13 cellular contexts compared by ENCODE assay signal in the genomic region with DNA sequence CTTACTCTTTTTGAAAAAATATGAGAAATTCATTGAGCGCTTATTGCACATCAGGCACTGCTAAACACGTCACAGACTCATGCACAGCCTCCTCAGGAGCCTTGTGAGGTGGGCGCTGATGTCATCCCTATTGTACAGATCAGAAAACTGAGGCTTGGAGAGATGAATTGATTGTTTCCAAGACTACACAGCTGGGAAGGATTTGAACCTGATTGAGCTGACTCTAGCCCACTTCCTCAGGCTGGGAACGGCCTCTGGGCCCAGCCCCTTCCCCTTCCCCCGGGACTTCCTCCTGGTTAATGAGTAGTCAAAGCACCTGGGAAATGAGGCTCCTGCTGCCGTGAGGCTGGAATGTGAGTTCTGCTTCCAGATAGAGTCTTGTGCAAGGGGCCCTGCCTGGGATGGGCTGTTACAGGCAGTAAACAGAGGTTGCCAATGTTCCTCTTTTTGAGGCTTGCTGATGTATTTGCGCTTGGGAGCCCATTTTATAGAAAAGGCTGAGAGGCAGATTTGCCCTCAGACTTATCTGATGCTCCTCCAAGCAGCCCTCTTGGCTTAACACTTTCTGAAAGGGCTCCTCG. TPM values are rescaled to one million over a fixed set of nuclear protein-coding genes. Genes with fewer than 3 reads are reported as not detected.
DNase-seq lines count a peak whose midpoint lies in the region; ATAC-seq and TF ChIP-seq lines count a peak whose summit lies in the region.
"Had no signal": no experiment of that assay in that cellular context is flagged by ENCODE, and none has a peak within 500 bp of the region (broad histone marks: within the 10 kb centered on the region; RNA-seq: fewer than 3 reads in every experiment).

No MANE protein-coding gene starts in this region.

- H3K9me3 Mint-ChIP-seq in T-cell: no peaks in the 10 kb centered on the region
- H3K9me3 Mint-ChIP-seq: activated T-helper 1 cell treated with anti-CD3 and anti-CD28 coated beads, Interleukin-12 subunit alpha, Interleukin-12 subunit beta, Interleukin-2, Interleukin-4 antibody, amounts not matched to agents 30 ng/mL and 10 ng/mL and 1 ng/mL, durations not matched to agents 14 hours and 24 hours and 36 hours; CD8-positive, alpha-beta T cell had no signal

- H3K36me3 Mint-ChIP-seq in T-cell: peaks cover 23% of the 10 kb centered on the region

- TF ChIP-seq CTCF in gastroesophageal sphincter (IDR thresholded peaks at IDR 0.05) (no peak), osteoblast (IDR thresholded peaks at IDR 0.05; ENCODE audit: extremely low read depth, low read depth, low read length) (no peak)

- no peak overlapping the region for H3K27ac Mint-ChIP-seq in T-cell
- H3K27ac Mint-ChIP-seq: activated T-helper 1 cell treated with anti-CD3 and anti-CD28 coated beads, Interleukin-12 subunit alpha, Interleukin-12 subunit beta, Interleukin-2, Interleukin-4 antibody, amounts not matched to agents 30 ng/mL and 10 ng/mL and 1 ng/mL, durations not matched to agents 14 hours and 24 hours and 36 hours; CD8-positive, alpha-beta T cell had no signal

- H3K27me3 Mint-ChIP-seq in T-cell: no peaks in the 10 kb centered on the region

- H3K4me3 Mint-ChIP-seq in T-cell: no peak overlapping the region
- H3K4me3 Mint-ChIP-seq: activated T-helper 1 cell treated with anti-CD3 and anti-CD28 coated beads, Interleukin-12 subunit alpha, Interleukin-12 subunit beta, Interleukin-2, Interleukin-4 antibody, amounts not matched to agents 30 ng/mL and 10 ng/mL and 1 ng/mL, durations not matched to agents 14 hours and 24 hours and 36 hours; CD8-positive, alpha-beta T cell had no signal

- H3K27ac ChIP-seq in gastroesophageal sphincter: peak overlapping the region in 1 of 4 donors; percentile 24
- H3K27ac ChIP-seq in osteoblast (ENCODE audit: low read depth, low read length): no peak overlapping the region
- H3K27ac ChIP-seq: parathyroid adenoma, suprapubic skin had no signal

- H3K4me1 ChIP-seq in gastroesophageal sphincter: peaks cover 0 to 52% (median 0%) of the 10 kb centered on the region in 3 donors
- peaks cover 27% of the 10 kb centered on the region for H3K4me1 ChIP-seq in osteoblast (ENCODE audit: insufficient read depth, low read length)
- H3K4me1 ChIP-seq: parathyroid adenoma had no signal

- H3K9me3 ChIP-seq in gastroesophageal sphincter: no peaks in the 10 kb centered on the region
- no peaks in the 10 kb centered on the region for H3K9me3 ChIP-seq in osteoblast (ENCODE audit: low read depth, low read length)
- H3K9me3 ChIP-seq: suprapubic skin had no signal

- H3K36me3 ChIP-seq in gastroesophageal sphincter (peaks cover 0 to 23% of the 10 kb centered on the region in 2 donors), osteoblast (ENCODE audit: insufficient read depth, low read length) (peaks cover 49% of the 10 kb centered on the region)

- H3K79me2 ChIP-seq in osteoblast (ENCODE audit: insufficient read depth, low read length): peaks cover 61% of the 10 kb centered on the region
- H3K79me2 ChIP-seq: parathyroid adenoma had no signal

- TF ChIP-seq POLR2A in gastroesophageal sphincter (IDR thresholded peaks at IDR 0.05): no peak

- H2AFZ ChIP-seq in osteoblast (ENCODE audit: low read length): no peak overlapping the region
- H2AFZ ChIP-seq: parathyroid adenoma had no signal

- 54 to 100% methylated on average over 1 to 4 of the region's 8 CpGs for WGBS in gastroesophageal sphincter (ENCODE audit: low coverage in 1 of 2), 2 donors

- POLR2A ChIA-PET in T-cell (lab: Charles Lee): no interaction called here

- H3K4me2 ChIP-seq in osteoblast (ENCODE audit: insufficient read depth, low read length): no peak overlapping the region

- no peaks in the 10 kb centered on the region for H3K27me3 ChIP-seq in gastroesophageal sphincter
- no peaks in the 10 kb centered on the region for H3K27me3 ChIP-seq in osteoblast (ENCODE audit: insufficient read depth, low read length)
- H3K27me3 ChIP-seq: suprapubic skin had no signal

- peak; percentile 40 for DNase-seq in GF-D8 (lab: John Stamatoyannopoulos, UW)
- DNase-seq in NCI-H69 (lab: John Stamatoyannopoulos, UW): peak; percentile 42
- DNase-seq in osteoblast (ENCODE audit: insufficient read length, low spot score, missing footprints): peak; percentile 30
- no peak for DNase-seq in T-cell
- DNase-seq in activated T-cell treated with anti-CD3 and anti-CD28 coated beads, Interleukin-2, amount 50 U/mL, for 1 hour: no peak
- no peak for DNase-seq in inferior parietal cortex (ENCODE audit: extremely low spot score)
- DNase-seq in DMS153 (lab: John Stamatoyannopoulos, UW): no peak
- DNase-seq: CD8-positive, alpha-beta T cell; NCI-H1436 had no signal

- H4K20me1 ChIP-seq in osteoblast (ENCODE audit: insufficient read depth, low read length): peaks cover 35% of the 10 kb centered on the region

- TF ChIP-seq EP300 in gastroesophageal sphincter (IDR thresholded peaks at IDR 0.05): no peak

- H3K4me1 Mint-ChIP-seq in T-cell: peaks cover 20 to 36% (median 33%) of the 10 kb centered on the region in 3 donors

- CTCF ChIA-PET in T-cell (lab: Charles Lee): no interaction called here

- H3K4me3 ChIP-seq in gastroesophageal sphincter (no peak overlapping the region), osteoblast (ENCODE audit: insufficient read depth, low read length) (no peak overlapping the region)
- H3K4me3 ChIP-seq: suprapubic skin had no signal

- ATAC-seq in gastroesophageal sphincter (peak; percentile 44), T-cell (replicated peaks in 1 of 4) (no peak)
- ATAC-seq: CD8-positive, alpha-beta T cell had no signal

RNA-seq across cellular contexts. Expression of a gene that starts 16.4 kb away (rescaled TPM):
- total RNA-seq in gastroesophageal sphincter (10 to 100 TPM; 15.4 to 37.6 (median 20.9) TPM), osteoblast (76.6 and 86.5 TPM in 2 replicates), T-cell (10 to 100 TPM; 49.3 to 72.5 (median 63.6) TPM)

Comparison
In these comparisons a context has a peak if more than half of its experiments do, and no peak if none do; other contexts are left out.
1. DNase-seq: peak in GF-D8 (single experiment), NCI-H69 (single experiment) and osteoblast (single experiment); none in T-cell (0 of 34), activated T-cell treated with anti-CD3 and anti-CD28 coated beads, Interleukin-2, amount 50 U/mL, for 1 hour (single experiment), inferior parietal cortex (single experiment) and DMS153 (single experiment).